20 cellular contexts compared by ENCODE assay signal in the genomic region with DNA sequence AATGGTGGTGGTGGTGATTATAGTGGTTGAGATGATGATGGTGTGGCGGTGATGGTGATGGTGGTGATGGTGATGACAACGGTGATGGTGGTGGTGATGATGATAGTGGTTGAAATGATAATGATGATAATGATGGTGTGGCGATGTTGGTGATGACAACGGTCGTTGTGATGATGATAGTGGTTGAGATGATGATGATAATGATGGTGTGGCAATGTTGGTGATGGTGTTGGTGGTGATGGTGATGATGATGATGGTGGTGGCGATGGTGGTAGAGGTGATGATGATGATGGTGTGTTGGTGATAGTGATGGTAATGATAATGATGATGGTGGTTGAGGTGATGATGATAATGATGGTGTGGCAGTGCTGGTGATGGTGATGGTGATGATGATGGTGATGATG. TPM values are rescaled to one million over a fixed set of nuclear protein-coding genes. Genes with fewer than 3 reads are reported as not detected.
DNase-seq lines count a peak whose midpoint lies in the region; ATAC-seq, FAIRE-seq and TF ChIP-seq lines count a peak whose summit lies in the region.
"Had no signal": no experiment of that assay in that cellular context is flagged by ENCODE, and none has a peak within 500 bp of the region (broad histone marks: within the 10 kb centered on the region; RNA-seq: fewer than 3 reads in every experiment).

No MANE protein-coding gene starts in this region.

- no peak overlapping the region for H3K4ac ChIP-seq in neuronal stem cell (ENCODE audit: low read length)

- POLR2A ChIA-PET in CD8-positive, alpha-beta T cell (lab: Charles Lee), result no interaction called here

- no peak overlapping the region for H3K27ac Mint-ChIP-seq in CD8-positive, alpha-beta T cell
- H3K27ac Mint-ChIP-seq in effector memory CD8-positive, alpha-beta T cell, result no peak overlapping the region
- H3K27ac Mint-ChIP-seq: CD4-positive, CD25-positive, alpha-beta regulatory T cell had no signal

- H2BK120ac ChIP-seq in neuronal stem cell (ENCODE audit: low read depth, low read length), result no peak overlapping the region

- no peak for TF ChIP-seq CTCF in CD8-positive, alpha-beta T cell (IDR thresholded peaks at IDR 0.05)

- ATAC-seq in CD8-positive, alpha-beta T cell, result no peak
- ATAC-seq in effector memory CD8-positive, alpha-beta T cell (replicated peaks), result peak; percentile 74
- ATAC-seq in GM21515 (IDR thresholded peaks at IDR 0.05; ENCODE audit: unreplicated experiment), result no peak

- no peaks in the 10 kb centered on the region for H3K27me3 ChIP-seq in CD8-positive, alpha-beta T cell (ENCODE audit: insufficient read depth, low read length)
- H3K27me3 ChIP-seq in neuronal stem cell (ENCODE audit: control insufficient read depth in 3 of 3, insufficient read depth in 3 of 3, low read depth in 1 of 3, low read length in 3 of 3) (peaks cover 0 to 4% (median 0%) of the 10 kb centered on the region in 3 experiments), small intestine (ENCODE audit: control insufficient read depth in 2 of 2, insufficient read depth in 2 of 2, low read length in 2 of 2) (no peaks in the 10 kb centered on the region)
- H3K27me3 ChIP-seq: MG63 had no signal

- no peak overlapping the region for H2BK5ac ChIP-seq in neuronal stem cell (ENCODE audit: low read length)

- H3K9me3 ChIP-seq in CD8-positive, alpha-beta T cell (ENCODE audit: low read length), result peaks cover 7% of the 10 kb centered on the region
- peaks cover 1 to 21% of the 10 kb centered on the region in 2 donors for H3K9me3 ChIP-seq in neuronal stem cell (replicated peaks in 1 of 2; ENCODE audit: control insufficient read depth in 2 of 2, insufficient read depth in 1 of 2, low read depth in 1 of 2, low read length in 2 of 2)
- no peaks in the 10 kb centered on the region for H3K9me3 ChIP-seq in small intestine (ENCODE audit: control insufficient read depth, low read depth)

- CTCF ChIA-PET in CD8-positive, alpha-beta T cell (lab: Charles Lee), result no interaction called here

- peak overlapping the region; percentile 23 for H3K14ac ChIP-seq in neuronal stem cell (ENCODE audit: low read length)

- H3K36me3 ChIP-seq in CD8-positive, alpha-beta T cell (ENCODE audit: insufficient read depth, low read length), result no peaks in the 10 kb centered on the region
- peaks cover 0 to 4% of the 10 kb centered on the region in 2 donors for H3K36me3 ChIP-seq in neuronal stem cell (replicated peaks in 1 of 2; ENCODE audit: control insufficient read depth in 2 of 2, insufficient read depth in 2 of 2, low read length in 2 of 2)
- H3K36me3 ChIP-seq in small intestine (ENCODE audit: control insufficient read depth in 2 of 2, insufficient read depth in 2 of 2, low read length in 2 of 2), result no peaks in the 10 kb centered on the region
- H3K36me3 ChIP-seq: MG63 had no signal

- H3K4me2 ChIP-seq in neuronal stem cell (ENCODE audit: insufficient read depth, low read length, poor library complexity, severe bottlenecking), result no peak overlapping the region

- no peak for DNase-seq in CD8-positive, alpha-beta T cell
- DNase-seq in HTR-8/SVneo (ENCODE audit: insufficient read length, low spot score), result no peak
- DNase-seq in effector memory CD8-positive, alpha-beta T cell, result no peak
- DNase-seq in neuronal stem cell (ENCODE audit: low spot score), result no peak
- no peak for DNase-seq in small intestine
- DNase-seq in T-helper 9 cell, result no peak
- DNase-seq: CD4-positive, CD25-positive, alpha-beta regulatory T cell; KG1; MG63; NCI-H1105 treated with DMSO at 0.1 percent for 48 hours; NCI-H146; NCI-H1930; NCI-H2107; NCI-H524; NCI-H748 treated with DMSO at 0.1 percent for 48 hours; SIG-M5 had no signal

- peaks cover 17% of the 10 kb centered on the region for H3K4me1 Mint-ChIP-seq in CD8-positive, alpha-beta T cell (ENCODE audit: low read depth)
- peaks cover 8% of the 10 kb centered on the region in 2 donors for H3K4me1 Mint-ChIP-seq in effector memory CD8-positive, alpha-beta T cell (ENCODE audit: low read depth in 2 of 2)

- intact Hi-C loops in CD8-positive, alpha-beta T cell (cut with DNase I, micrococcal nuclease), result no loop called here

- H3K9me3 Mint-ChIP-seq in CD8-positive, alpha-beta T cell, result peaks cover 12% of the 10 kb centered on the region
- H3K9me3 Mint-ChIP-seq in effector memory CD8-positive, alpha-beta T cell, result no peaks in the 10 kb centered on the region

- no peak overlapping the region for H4K8ac ChIP-seq in neuronal stem cell (ENCODE audit: low read depth, low read length)

- WGBS in neuronal stem cell (ENCODE audit: extremely low coverage in 2 of 2, insufficient read length in 2 of 2, insufficient replicate concordance in 1 of 2), 2 donors, result 100% methylated on average over 3 to 4 of the region's 6 CpGs
- 85 to 95% (median 90%) methylated on average over 6 of the region's 6 CpGs for WGBS in small intestine, 3 donors

- no peak overlapping the region for H2BK15ac ChIP-seq in neuronal stem cell (ENCODE audit: low read length)

- no peak overlapping the region for H2AFZ ChIP-seq in neuronal stem cell (ENCODE audit: low read length)

- H3K36me3 Mint-ChIP-seq in CD8-positive, alpha-beta T cell, result peaks cover 20% of the 10 kb centered on the region
- no peaks in the 10 kb centered on the region for H3K36me3 Mint-ChIP-seq in effector memory CD8-positive, alpha-beta T cell (ENCODE audit: insufficient read depth)

- peaks cover 6% of the 10 kb centered on the region for H3K79me1 ChIP-seq in neuronal stem cell (ENCODE audit: low read depth, low read length)

- FAIRE-seq in HTR-8/SVneo (lab: Jason Lieb, UNC) (peak; percentile 92), small intestine (lab: Jason Lieb, UNC) (no peak)
- FAIRE-seq: H54, RCC 7860 had no signal

- H2BK12ac ChIP-seq in neuronal stem cell (ENCODE audit: low read length), result no peak overlapping the region

- H3K27me3 Mint-ChIP-seq in CD8-positive, alpha-beta T cell (ENCODE audit: low read depth), result no peaks in the 10 kb centered on the region
- H3K27me3 Mint-ChIP-seq in effector memory CD8-positive, alpha-beta T cell, result no peaks in the 10 kb centered on the region
- H3K27me3 Mint-ChIP-seq: CD4-positive, CD25-positive, alpha-beta regulatory T cell had no signal

- no peak overlapping the region for H3K4me3 ChIP-seq in CD8-positive, alpha-beta T cell (ENCODE audit: low read depth, low read length)
- H3K4me3 ChIP-seq in neuronal stem cell (ENCODE audit: low read length in 2 of 2) (peak overlapping the region in 1 of 2 donors; percentile 11), small intestine (ENCODE audit: low read depth in 1 of 2, low read length in 2 of 2) (no peak overlapping the region)
- H3K4me3 ChIP-seq: MG63, SK-N-MC had no signal

- H3K18ac ChIP-seq in neuronal stem cell (ENCODE audit: low read length), result no peak overlapping the region

- peak overlapping the region; percentile 39 for H3K9ac ChIP-seq in neuronal stem cell (ENCODE audit: low read depth, low read length, poor library complexity)

- peak overlapping the region; percentile 12 for H3K27ac ChIP-seq in CD8-positive, alpha-beta T cell (ENCODE audit: low read depth, low read length)
- H3K27ac ChIP-seq in neuronal stem cell (replicated peaks; ENCODE audit: low read length), result no peak overlapping the region
- H3K27ac ChIP-seq in small intestine (ENCODE audit: low read depth in 1 of 2, low read length in 1 of 2), result no peak overlapping the region
- H3K27ac ChIP-seq: SK-N-MC had no signal

- no peak overlapping the region for H3K4me3 Mint-ChIP-seq in CD8-positive, alpha-beta T cell
- no peak overlapping the region for H3K4me3 Mint-ChIP-seq in effector memory CD8-positive, alpha-beta T cell
- H3K4me3 Mint-ChIP-seq: CD4-positive, CD25-positive, alpha-beta regulatory T cell had no signal

- no peak overlapping the region for H2AK5ac ChIP-seq in neuronal stem cell (ENCODE audit: low read depth, low read length)

- no peak overlapping the region for H4K91ac ChIP-seq in neuronal stem cell (ENCODE audit: low read depth, low read length, poor library complexity)

- peak overlapping the region; percentile 32 for H3K23ac ChIP-seq in neuronal stem cell (ENCODE audit: low read depth, low read length, poor library complexity)

- no peaks in the 10 kb centered on the region for H3K4me1 ChIP-seq in CD8-positive, alpha-beta T cell (ENCODE audit: insufficient read depth, low read length)
- peaks cover 0 to 6% of the 10 kb centered on the region in 2 donors for H3K4me1 ChIP-seq in neuronal stem cell (ENCODE audit: control insufficient read depth in 2 of 2, insufficient read depth in 1 of 2, low read depth in 1 of 2, low read length in 2 of 2)
- H3K4me1 ChIP-seq in small intestine (ENCODE audit: control insufficient read depth in 2 of 2, insufficient read depth in 1 of 2, low read depth in 1 of 2, low read length in 1 of 2), result peaks cover 0 to 2% of the 10 kb centered on the region in 2 donors

RNA-seq across cellular contexts. Expression of a gene that starts 48.0 kb away (rescaled TPM):
- 10 to 100 TPM; 23.9 to 25.7 TPM for total RNA-seq in CD8-positive, alpha-beta T cell
- 19.9 TPM for polyA plus RNA-seq in neuronal stem cell (2013, experiment 1 of 2)
- polyA plus RNA-seq in neuronal stem cell (2013, experiment 2 of 2), result 19.8 TPM
- 10 to 100 TPM in 2 of 3 donors, 1 to 10 TPM in 1; 8.6 to 14.9 (median 10.7) TPM for polyA plus RNA-seq in small intestine
